Comparison of ENCODE assay signal across 12 cellular contexts in genomic region chr19:51127755-51128154, GRCh38. TPM values are rescaled to one million over a fixed set of nuclear protein-coding genes. Genes with fewer than 3 reads are reported as not detected.
DNase-seq lines count a peak whose midpoint lies in the region; ATAC-seq, FAIRE-seq and TF ChIP-seq lines count a peak whose summit lies in the region.
"Had no signal": no experiment of that assay in that cellular context is flagged by ENCODE, and none has a peak within 500 bp of the region (broad histone marks: within the 10 kb centered on the region; RNA-seq: fewer than 3 reads in every experiment).

No MANE protein-coding gene starts in this region.

- H3K27me3 Mint-ChIP-seq in activated T-cell treated with anti-CD3 and anti-CD28 coated beads, Interleukin-2, amount 50 U/mL, for 72 hours (ENCODE audit: low read depth) = no peaks in the 10 kb centered on the region
- peaks cover 16% of the 10 kb centered on the region for H3K27me3 Mint-ChIP-seq in type B pancreatic cell

- H3K36me3 Mint-ChIP-seq in activated T-cell treated with anti-CD3 and anti-CD28 coated beads, Interleukin-2, amount 50 U/mL, for 72 hours (ENCODE audit: insufficient read depth in 2 of 2) = no peaks in the 10 kb centered on the region
- no peaks in the 10 kb centered on the region for H3K36me3 Mint-ChIP-seq in type B pancreatic cell

- ATAC-seq in HepG2 (no peak), right lobe of liver (peak; percentile 7 to 46 (median 38))
- ATAC-seq in activated T-cell treated with anti-CD3 and anti-CD28 coated beads, Interleukin-2, amount 50 U/mL, for 72 hours (replicated peaks in 1 of 2) = peak; percentile 24 to 64

- no peak overlapping the region for H3K9ac ChIP-seq in liver (ENCODE audit: low read depth in 1 of 2, low read length in 2 of 2)
- H3K9ac ChIP-seq in HepG2 (ENCODE audit: insufficient read depth, low read depth, low read length) = no peak overlapping the region
- H3K9ac ChIP-seq: KMS-11 had no signal

- FAIRE-seq in HepG2 (lab: Jason Lieb, UNC) = no peak
- FAIRE-seq: GM18507 had no signal

- no peak for TF ChIP-seq EP300 in HepG2 (IDR thresholded peaks at IDR 0.05; ENCODE audit: low read depth in 2 of 2, low read length in 2 of 2)
- no peak for TF ChIP-seq EP300 in HepG2 (CRISPR knock-in tag; IDR thresholded peaks at IDR 0.05; ENCODE audit: borderline replicate concordance)

- TF ChIP-seq POLR2A in HepG2 (IDR thresholded peaks at IDR 0.05; ENCODE audit: insufficient read depth in 1 of 2, low read depth in 2 of 2, low read length in 2 of 2) (no peak), right lobe of liver (IDR thresholded peaks at IDR 0.05) (peak; percentile 63)

- TF ChIP-seq RAD21 in liver (IDR thresholded peaks at IDR 0.05) (no peak), HepG2 (CRISPR knock-in tag; IDR thresholded peaks at IDR 0.05) (no peak)

- 57% methylated on average over 4 of the region's 4 CpGs for WGBS in liver
- 25% methylated on average over 3 of the region's 4 CpGs for WGBS in HepG2 (ENCODE audit: low lambda C conversion rate)
- 12% methylated on average over 4 of the region's 4 CpGs for WGBS in right lobe of liver (ENCODE audit: insufficient coverage, low coverage, low lambda C conversion rate, missing lambda C conversion rate)

- peaks cover 90% of the 10 kb centered on the region for H3K4me1 Mint-ChIP-seq in activated T-cell treated with anti-CD3 and anti-CD28 coated beads, Interleukin-2, amount 50 U/mL, for 72 hours (ENCODE audit: low read depth)
- H3K4me1 Mint-ChIP-seq in type B pancreatic cell (ENCODE audit: unreplicated experiment) = peaks cover 4% of the 10 kb centered on the region

- no peaks in the 10 kb centered on the region for H3K27me3 ChIP-seq in liver (ENCODE audit: control insufficient read depth in 4 of 4, insufficient read depth in 4 of 4, low read length in 3 of 4)
- peaks cover 4 to 47% of the 10 kb centered on the region in 2 experiments; a peak in 4 of 5 replicates for H3K27me3 ChIP-seq in HepG2 (ENCODE audit: control insufficient read depth in 1 of 2, insufficient read depth in 2 of 2, low read length in 2 of 2)
- no peaks in the 10 kb centered on the region for H3K27me3 ChIP-seq in right lobe of liver
- peaks cover 11% of the 10 kb centered on the region for H3K27me3 ChIP-seq in A673 (replicated peaks; ENCODE audit: insufficient read depth, low read depth, low read length, poor library complexity)

- H3K4me3 ChIP-seq in liver (ENCODE audit: low read depth in 1 of 3, low read length in 3 of 3) = no peak overlapping the region
- H3K4me3 ChIP-seq in HepG2 (replicated peaks in 1 of 3; ENCODE audit: insufficient read depth in 1 of 3, low read depth in 2 of 3, low read length in 3 of 3) = no peak overlapping the region
- H3K4me3 ChIP-seq in right lobe of liver = no peak overlapping the region
- H3K4me3 ChIP-seq in A673 (ENCODE audit: low read depth, low read length, poor library complexity, severe bottlenecking) = no peak overlapping the region

- DNase-seq in HepG2 (ENCODE audit: low spot score) (no peak), right lobe of liver (peak in 1 of 3 donors; percentile 45), NCI-H1436 (lab: John Stamatoyannopoulos, UW) (no peak), A673 (ENCODE audit: low spot score) (no peak), type B pancreatic cell (ENCODE audit: extremely low spot score, unreplicated experiment) (no peak)
- DNase-seq in activated T-cell treated with anti-CD3 and anti-CD28 coated beads, Interleukin-2, amount 50 U/mL, for 72 hours = peak; percentile 41 to 55
- no peak for DNase-seq in activated CD8-positive, alpha-beta memory T cell treated with anti-CD3 and anti-CD28 coated beads, Interleukin-2, amount 50 U/mL, for 48 hours

- H3K9me3 Mint-ChIP-seq in activated T-cell treated with anti-CD3 and anti-CD28 coated beads, Interleukin-2, amount 50 U/mL, for 72 hours = no peaks in the 10 kb centered on the region
- H3K9me3 Mint-ChIP-seq in type B pancreatic cell = no peaks in the 10 kb centered on the region

- intact Hi-C loops in HepG2 (cut with micrococcal nuclease; ENCODE audit: unreplicated experiment) = no loop called here
- intact Hi-C loops in right lobe of liver (cut with DNase I) = no loop called here
- intact Hi-C loops in A673 (cut with micrococcal nuclease; ENCODE audit: unreplicated experiment) = no loop called here

- no peak overlapping the region for H3K27ac Mint-ChIP-seq in activated T-cell treated with anti-CD3 and anti-CD28 coated beads, Interleukin-2, amount 50 U/mL, for 72 hours
- H3K27ac Mint-ChIP-seq in type B pancreatic cell = no peak overlapping the region

- H3K4me1 ChIP-seq in liver (ENCODE audit: control insufficient read depth in 4 of 4, insufficient read depth in 4 of 4, low read length in 3 of 4) (peaks cover 0 to 26% (median 11%) of the 10 kb centered on the region in 4 donors), HepG2 (ENCODE audit: insufficient read depth, low read length) (no peaks in the 10 kb centered on the region), right lobe of liver (no peaks in the 10 kb centered on the region), A673 (ENCODE audit: insufficient read depth, low read length, poor library complexity, severe bottlenecking) (no peaks in the 10 kb centered on the region)

- H3K9me3 ChIP-seq in liver (ENCODE audit: control insufficient read depth in 4 of 4, low read length in 3 of 4) = no peaks in the 10 kb centered on the region
- H3K9me3 ChIP-seq in HepG2 (ENCODE audit: low read length) = no peaks in the 10 kb centered on the region
- no peaks in the 10 kb centered on the region for H3K9me3 ChIP-seq in right lobe of liver
- H3K9me3 ChIP-seq in A673 (ENCODE audit: low read depth, low read length, poor library complexity, severe bottlenecking) = no peaks in the 10 kb centered on the region

- in situ Hi-C loops in HepG2 (cut with HindIII; ENCODE audit: extremely low pct_ligation_motif_present, low pct_unique_long_range_greater_than_20kb) = no loop called here

- no peak overlapping the region for H3K4me2 ChIP-seq in HepG2 (ENCODE audit: low read depth, low read length)
- H3K4me2 ChIP-seq: KMS-11 had no signal

- no peaks in the 10 kb centered on the region for H4K20me1 ChIP-seq in HepG2 (ENCODE audit: insufficient read depth, low read length)

- H3K36me3 ChIP-seq in liver (ENCODE audit: control insufficient read depth in 4 of 4, insufficient read depth in 3 of 4, low read depth in 1 of 4, low read length in 3 of 4) = peaks cover 0 to 4% (median 0%) of the 10 kb centered on the region in 4 donors
- H3K36me3 ChIP-seq in HepG2 (replicated peaks in 1 of 2; ENCODE audit: control insufficient read depth in 1 of 2, insufficient read depth in 2 of 2, low read length in 2 of 2) = no peaks in the 10 kb centered on the region
- H3K36me3 ChIP-seq in right lobe of liver = no peaks in the 10 kb centered on the region
- H3K36me3 ChIP-seq in A673 (ENCODE audit: insufficient read depth, low read length, poor library complexity, severe bottlenecking) = no peaks in the 10 kb centered on the region

- no peak overlapping the region for H2AFZ ChIP-seq in HepG2 (ENCODE audit: low read length)

- POLR2A ChIA-PET in HepG2 (lab: Yijun Ruan, JAX) = no interaction called here
- POLR2A ChIA-PET in A673 (lab: Charles Lee; ENCODE audit: low non-redundant PET) = no interaction called here

- H3K79me2 ChIP-seq in HepG2 (ENCODE audit: insufficient read depth, low read length) = no peaks in the 10 kb centered on the region

- H3K27ac ChIP-seq in liver (ENCODE audit: low read depth in 1 of 2, low read length in 2 of 2) (peak overlapping the region; percentile 66 to 71), HepG2 (ENCODE audit: extremely low read length, insufficient read depth, low read length) (no peak overlapping the region), right lobe of liver (peak overlapping the region; percentile 36 to 81 (median 50)), A673 (ENCODE audit: low read depth, low read length, poor library complexity, severe bottlenecking) (no peak overlapping the region)
- H3K27ac ChIP-seq: KMS-11 had no signal

- no peak for TF ChIP-seq CTCF in liver (IDR thresholded peaks at IDR 0.05; ENCODE audit: low read depth, low read length, missing input control)
- TF ChIP-seq CTCF in HepG2 (CRISPR knock-in tag; IDR thresholded peaks at IDR 0.05) = no peak
- no peak for TF ChIP-seq CTCF in right lobe of liver (IDR thresholded peaks at IDR 0.05)
- no peak for TF ChIP-seq CTCF in A673 (conservative IDR thresholded peaks at IDR 0.05; ENCODE audit: low read depth, low read length)
- no peak for TF ChIP-seq CTCF in type B pancreatic cell (conservative IDR thresholded peaks at IDR 0.05)

- CTCF ChIA-PET in HepG2 (lab: Yijun Ruan, JAX; ENCODE audit: low intra/inter-chr PET ratio, low total read pairs) = no interaction called here
- CTCF ChIA-PET in A673 (lab: Charles Lee) = interaction anchor here (0.7 kb wide), 1 partner anchor 8 kb away, joined by 3 read pairs; no protein-coding TSS in a partner anchor

- peak overlapping the region in 1 of 2 donors; percentile 42 for H3K4me3 Mint-ChIP-seq in activated T-cell treated with anti-CD3 and anti-CD28 coated beads, Interleukin-2, amount 50 U/mL, for 72 hours
- no peak overlapping the region for H3K4me3 Mint-ChIP-seq in type B pancreatic cell

- no TSS peak for BruUV-seq in HepG2 (replicated peaks; lab: Mats Ljungman, UMichigan)
- no TSS peak for BruUV-seq in A673 (replicated peaks; lab: Mats Ljungman, UMichigan)

RNA-seq across cellular contexts. Expression of gene SIGLEC9, which starts 3.0 kb away (rescaled TPM):
- total RNA-seq in liver (1 to 10 TPM; 4.8 to 5.4 TPM), HepG2 (2016; rRNA removed; fragmentation: Illumina TruSeq; extraction: Trizol) (not detected in 2 replicates), right lobe of liver (1 to 10 TPM; 3.8 to 7.9 (median 4.1) TPM), A673 (2021) (not detected in 2 replicates), type B pancreatic cell (ENCODE audit: low replicate concordance) (not detected in 2 replicates)
- polyA plus RNA-seq in liver (1 to 10 TPM; 3.0 to 4.1 TPM), HepG2 (2011; rRNA removed) (not detected in 2 replicates)
- total RNA-seq in HepG2 (2016; cell fraction: cytosol; rRNA removed; fragmentation: Illumina TruSeq; extraction: Trizol; ENCODE audit: low read depth) = not detected in 2 replicates
- total RNA-seq in HepG2 (2016; cell fraction: insoluble cytoplasmic fraction; rRNA removed; fragmentation: Illumina TruSeq; extraction: Trizol) = not detected in 2 replicates
- total RNA-seq in HepG2 (2016; cell fraction: membrane; rRNA removed; fragmentation: Illumina TruSeq; extraction: Trizol) = not detected in 2 replicates
- not detected in 2 replicates for total RNA-seq in HepG2 (2016; cell fraction: nucleus; rRNA removed; fragmentation: Illumina TruSeq; extraction: Trizol)
- polyA plus RNA-seq in HepG2 (2011; cell fraction: cytosol; rRNA removed) = not detected in 2 replicates
- 0.14 TPM in 1 of 2 replicates, not detected in the other for polyA plus RNA-seq in HepG2 (2011; cell fraction: nucleus; rRNA removed)
- not detected in 2 replicates for polyA plus RNA-seq in HepG2 (2012)
- polyA plus RNA-seq in HepG2 (2016; cell fraction: cytosol; fragmentation: Illumina TruSeq; extraction: Trizol; ENCODE audit: low read depth) = not detected in 2 replicates
- polyA plus RNA-seq in HepG2 (2016; cell fraction: insoluble cytoplasmic fraction; fragmentation: Illumina TruSeq; extraction: Trizol; ENCODE audit: low read depth) = not detected in 2 replicates
- polyA plus RNA-seq in HepG2 (2016; cell fraction: membrane; fragmentation: Illumina TruSeq; extraction: Trizol; ENCODE audit: low read depth) = not detected in 2 replicates
- polyA plus RNA-seq in HepG2 (2016; cell fraction: nucleus; fragmentation: Illumina TruSeq; extraction: Trizol; ENCODE audit: insufficient read depth, low read depth) = not detected in 2 replicates
- polyA minus RNA-seq in HepG2 (2011; rRNA and poly(A)+ RNA removed; ENCODE audit: low replicate concordance) = not detected in 2 replicates
- polyA minus RNA-seq in HepG2 (2011; cell fraction: cytosol; rRNA and poly(A)+ RNA removed) = not detected in 2 replicates
- polyA minus RNA-seq in HepG2 (2011; cell fraction: nucleus; rRNA and poly(A)+ RNA removed) = not detected in 2 replicates
- total RNA-seq in activated T-cell treated with anti-CD3 and anti-CD28 coated beads, Interleukin-2, amount 50 U/mL, for 72 hours = 1 to 10 TPM in 1 of 2 donors, under 1 TPM in 1; 0.74 to 1.6 TPM

RNA-seq across cellular contexts. Expression of gene SIGLEC7, which starts 14.3 kb away (rescaled TPM):
- total RNA-seq in liver (1 to 10 TPM; 3.2 to 4.7 TPM), HepG2 (2016; rRNA removed; fragmentation: Illumina TruSeq; extraction: Trizol) (not detected in 2 replicates), right lobe of liver (1 to 10 TPM; 2.4 to 7.3 (median 3.9) TPM), A673 (2021) (not detected in 2 replicates), type B pancreatic cell (ENCODE audit: low replicate concordance) (not detected in 2 replicates)
- polyA plus RNA-seq in liver (1 to 10 TPM; 2.7 to 4.8 TPM), HepG2 (2011; rRNA removed) (0.17 TPM in 1 of 2 replicates, not detected in the other)
- not detected in 2 replicates for total RNA-seq in HepG2 (2016; cell fraction: cytosol; rRNA removed; fragmentation: Illumina TruSeq; extraction: Trizol; ENCODE audit: low read depth)
- total RNA-seq in HepG2 (2016; cell fraction: insoluble cytoplasmic fraction; rRNA removed; fragmentation: Illumina TruSeq; extraction: Trizol) = not detected in 2 replicates
- not detected in 2 replicates for total RNA-seq in HepG2 (2016; cell fraction: membrane; rRNA removed; fragmentation: Illumina TruSeq; extraction: Trizol)
- not detected in 2 replicates for total RNA-seq in HepG2 (2016; cell fraction: nucleus; rRNA removed; fragmentation: Illumina TruSeq; extraction: Trizol)
- polyA plus RNA-seq in HepG2 (2011; cell fraction: cytosol; rRNA removed) = 0.08 TPM in 1 of 2 replicates, not detected in the other
- polyA plus RNA-seq in HepG2 (2011; cell fraction: nucleus; rRNA removed) = not detected in 2 replicates
- not detected in 2 replicates for polyA plus RNA-seq in HepG2 (2012)
- polyA plus RNA-seq in HepG2 (2016; cell fraction: cytosol; fragmentation: Illumina TruSeq; extraction: Trizol; ENCODE audit: low read depth) = not detected in 2 replicates
- not detected in 2 replicates for polyA plus RNA-seq in HepG2 (2016; cell fraction: insoluble cytoplasmic fraction; fragmentation: Illumina TruSeq; extraction: Trizol; ENCODE audit: low read depth)
- polyA plus RNA-seq in HepG2 (2016; cell fraction: membrane; fragmentation: Illumina TruSeq; extraction: Trizol; ENCODE audit: low read depth) = not detected in 2 replicates
- not detected in 2 replicates for polyA plus RNA-seq in HepG2 (2016; cell fraction: nucleus; fragmentation: Illumina TruSeq; extraction: Trizol; ENCODE audit: insufficient read depth, low read depth)
- polyA minus RNA-seq in HepG2 (2011; rRNA and poly(A)+ RNA removed; ENCODE audit: low replicate concordance) = not detected in 2 replicates
- polyA minus RNA-seq in HepG2 (2011; cell fraction: cytosol; rRNA and poly(A)+ RNA removed) = not detected in 2 replicates
- polyA minus RNA-seq in HepG2 (2011; cell fraction: nucleus; rRNA and poly(A)+ RNA removed) = not detected in 2 replicates
- total RNA-seq in activated T-cell treated with anti-CD3 and anti-CD28 coated beads, Interleukin-2, amount 50 U/mL, for 72 hours = not detected
- total RNA-seq: kidney epithelial cell had no signal

RNA-seq across cellular contexts. Expression of gene CTU1, which starts 19.5 kb away (rescaled TPM):
- total RNA-seq in liver = 1 to 10 TPM; 3.4 to 3.7 TPM
- polyA plus RNA-seq in liver = 1 to 10 TPM in 1 of 2 donors, under 1 TPM in 1; 0.19 to 1.6 TPM
- 1.9 and 2.9 TPM in 2 replicates for total RNA-seq in HepG2 (2016; rRNA removed; fragmentation: Illumina TruSeq; extraction: Trizol)
- total RNA-seq in HepG2 (2016; cell fraction: cytosol; rRNA removed; fragmentation: Illumina TruSeq; extraction: Trizol; ENCODE audit: low read depth) = 0.71 and 1.1 TPM in 2 replicates
- 1.9 and 2.5 TPM in 2 replicates for total RNA-seq in HepG2 (2016; cell fraction: insoluble cytoplasmic fraction; rRNA removed; fragmentation: Illumina TruSeq; extraction: Trizol)
- 0.90 and 1.3 TPM in 2 replicates for total RNA-seq in HepG2 (2016; cell fraction: membrane; rRNA removed; fragmentation: Illumina TruSeq; extraction: Trizol)
- 1.1 and 1.2 TPM in 2 replicates for total RNA-seq in HepG2 (2016; cell fraction: nucleus; rRNA removed; fragmentation: Illumina TruSeq; extraction: Trizol)
- polyA plus RNA-seq in HepG2 (2011; rRNA removed) = 1.9 and 2.5 TPM in 2 replicates
- 2.2 and 4.4 TPM in 2 replicates for polyA plus RNA-seq in HepG2 (2011; cell fraction: cytosol; rRNA removed)
- polyA plus RNA-seq in HepG2 (2011; cell fraction: nucleus; rRNA removed) = 3.9 and 5.1 TPM in 2 replicates
- polyA plus RNA-seq in HepG2 (2012) = 1.4 and 1.7 TPM in 2 replicates
- 0.35 and 0.53 TPM in 2 replicates for polyA plus RNA-seq in HepG2 (2016; cell fraction: cytosol; fragmentation: Illumina TruSeq; extraction: Trizol; ENCODE audit: low read depth)
- polyA plus RNA-seq in HepG2 (2016; cell fraction: insoluble cytoplasmic fraction; fragmentation: Illumina TruSeq; extraction: Trizol; ENCODE audit: low read depth) = 1.9 and 2.1 TPM in 2 replicates
- 0.50 and 0.55 TPM in 2 replicates for polyA plus RNA-seq in HepG2 (2016; cell fraction: membrane; fragmentation: Illumina TruSeq; extraction: Trizol; ENCODE audit: low read depth)
- polyA plus RNA-seq in HepG2 (2016; cell fraction: nucleus; fragmentation: Illumina TruSeq; extraction: Trizol; ENCODE audit: insufficient read depth, low read depth) = 1.6 and 2.2 TPM in 2 replicates
- 3.8 and 8.1 TPM in 2 replicates for polyA minus RNA-seq in HepG2 (2011; rRNA and poly(A)+ RNA removed; ENCODE audit: low replicate concordance)
- 3.1 and 3.4 TPM in 2 replicates for polyA minus RNA-seq in HepG2 (2011; cell fraction: cytosol; rRNA and poly(A)+ RNA removed)
- polyA minus RNA-seq in HepG2 (2011; cell fraction: nucleus; rRNA and poly(A)+ RNA removed) = 2.7 and 3.6 TPM in 2 replicates
- total RNA-seq in activated T-cell treated with anti-CD3 and anti-CD28 coated beads, Interleukin-2, amount 50 U/mL, for 72 hours = 10 to 100 TPM; 10.7 to 11.9 TPM
- total RNA-seq in right lobe of liver = 1 to 10 TPM; 3.3 to 6.4 (median 3.9) TPM
- total RNA-seq in A673 (2021) = 11.8 and 13.4 TPM in 2 replicates
- total RNA-seq in type B pancreatic cell (ENCODE audit: low replicate concordance) = 8.4 and 9.3 TPM in 2 replicates

RNA-seq across cellular contexts. Expression of gene KLK14, which starts 45.1 kb away (rescaled TPM):
- not detected for total RNA-seq in liver
- polyA plus RNA-seq in liver = under 1 TPM in 1 of 2 donors, not detected in 1; 0.06 TPM
- total RNA-seq in HepG2 (2016; rRNA removed; fragmentation: Illumina TruSeq; extraction: Trizol) = not detected in 2 replicates
- total RNA-seq in HepG2 (2016; cell fraction: cytosol; rRNA removed; fragmentation: Illumina TruSeq; extraction: Trizol; ENCODE audit: low read depth) = not detected in 2 replicates
- total RNA-seq in HepG2 (2016; cell fraction: insoluble cytoplasmic fraction; rRNA removed; fragmentation: Illumina TruSeq; extraction: Trizol) = not detected in 2 replicates
- not detected in 2 replicates for total RNA-seq in HepG2 (2016; cell fraction: membrane; rRNA removed; fragmentation: Illumina TruSeq; extraction: Trizol)
- not detected in 2 replicates for total RNA-seq in HepG2 (2016; cell fraction: nucleus; rRNA removed; fragmentation: Illumina TruSeq; extraction: Trizol)
- polyA plus RNA-seq in HepG2 (2011; rRNA removed) = not detected in 2 replicates
- polyA plus RNA-seq in HepG2 (2011; cell fraction: cytosol; rRNA removed) = not detected in 2 replicates
- polyA plus RNA-seq in HepG2 (2011; cell fraction: nucleus; rRNA removed) = 0.16 and 0.53 TPM in 2 replicates
- not detected in 2 replicates for polyA plus RNA-seq in HepG2 (2012)
- not detected in 2 replicates for polyA plus RNA-seq in HepG2 (2016; cell fraction: cytosol; fragmentation: Illumina TruSeq; extraction: Trizol; ENCODE audit: low read depth)
- polyA plus RNA-seq in HepG2 (2016; cell fraction: insoluble cytoplasmic fraction; fragmentation: Illumina TruSeq; extraction: Trizol; ENCODE audit: low read depth) = not detected in 2 replicates
- not detected in 2 replicates for polyA plus RNA-seq in HepG2 (2016; cell fraction: membrane; fragmentation: Illumina TruSeq; extraction: Trizol; ENCODE audit: low read depth)
- not detected in 2 replicates for polyA plus RNA-seq in HepG2 (2016; cell fraction: nucleus; fragmentation: Illumina TruSeq; extraction: Trizol; ENCODE audit: insufficient read depth, low read depth)
- polyA minus RNA-seq in HepG2 (2011; rRNA and poly(A)+ RNA removed; ENCODE audit: low replicate concordance) = 0.40 TPM in 1 of 2 replicates, not detected in the other
- not detected in 2 replicates for polyA minus RNA-seq in HepG2 (2011; cell fraction: cytosol; rRNA and poly(A)+ RNA removed)
- polyA minus RNA-seq in HepG2 (2011; cell fraction: nucleus; rRNA and poly(A)+ RNA removed) = not detected in 2 replicates
- total RNA-seq in activated T-cell treated with anti-CD3 and anti-CD28 coated beads, Interleukin-2, amount 50 U/mL, for 72 hours = 1 to 10 TPM in 1 of 2 donors, under 1 TPM in 1; 0.69 to 1.2 TPM
- under 1 TPM in 2 of 6 experiments, not detected in 4; 0.17 to 0.18 TPM for total RNA-seq in right lobe of liver
- total RNA-seq in A673 (2021) = 1.0 and 1.2 TPM in 2 replicates
- 0.29 and 0.43 TPM in 2 replicates for total RNA-seq in type B pancreatic cell (ENCODE audit: low replicate concordance)
- total RNA-seq: kidney epithelial cell, urinary bladder had no signal

Comparison
In these comparisons a context has a peak if more than half of its experiments do, and no peak if none do; other contexts are left out.
1. H3K27ac ChIP-seq: peak in liver (2 of 2) and right lobe of liver (3 of 3); none in HepG2 (single experiment) and A673 (single experiment).
2. DNase-seq: peak in activated T-cell treated with anti-CD3 and anti-CD28 coated beads, Interleukin-2, amount 50 U/mL, for 72 hours (2 of 2); none in HepG2 (single experiment), NCI-H1436 (single experiment), activated CD8-positive, alpha-beta memory T cell treated with anti-CD3 and anti-CD28 coated beads, Interleukin-2, amount 50 U/mL, for 48 hours (single experiment), A673 (single experiment) and type B pancreatic cell (single experiment).